ENCODE assay signal across 29 cellular contexts in the genomic region with DNA sequence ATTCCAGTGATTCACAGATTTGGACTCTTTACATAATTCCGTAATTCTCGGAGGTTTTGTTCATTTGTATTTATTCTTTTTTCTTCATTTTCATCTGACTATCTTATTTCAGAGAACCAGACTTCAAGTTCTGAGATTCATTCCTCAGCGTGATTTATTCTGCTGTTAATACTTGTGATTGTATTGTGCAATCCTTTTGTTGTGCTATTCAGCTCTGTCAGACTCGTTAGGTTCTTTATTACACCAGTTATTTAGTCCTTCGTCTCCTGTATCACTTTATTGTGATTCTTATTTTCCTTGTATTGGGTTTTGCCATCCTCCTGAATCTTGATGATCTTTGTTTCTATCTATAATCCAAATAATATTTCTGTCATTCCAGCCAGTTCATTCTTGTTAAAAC.
"Had no signal": no experiment of that assay in that cellular context is flagged by ENCODE, and none has a peak within 500 bp of the region (broad histone marks: within the 10 kb centered on the region; RNA-seq: fewer than 3 reads in every experiment).

No MANE protein-coding gene starts in this region.

- H3K27me3 ChIP-seq: stomach, suprapubic skin, testis, thyroid gland, tibial artery, tibial nerve, transverse colon, upper lobe of left lung, upper lobe of right lung, uterus, vagina had no signal

- ATAC-seq: stimulated activated effector memory CD8-positive, alpha-beta T cell treated with anti-CD3 and anti-CD28 coated beads, Interleukin-12 subunit alpha, Interleukin-12 subunit beta, amount 100 ng/mL, for 72 hours; stimulated activated memory B cell treated with anti-CD40 and anti-IgM and Interleukin-4, amounts not matched to agents 10 μg/mL and 1 μg/mL and 100 μg/mL, for 72 hours; stimulated activated naive B cell treated with anti-CD40 and anti-IgM and Interleukin-4, amounts not matched to agents 10 μg/mL and 1 μg/mL and 100 μg/mL, for 72 hours; stimulated activated naive CD8-positive, alpha-beta T cell treated with anti-CD3 and anti-CD28 coated beads, Interleukin-15, amount 100 ng/mL, for 72 hours; stimulated activated naive CD8-positive, alpha-beta T cell treated with anti-CD3 and anti-CD28 coated beads, Interleukin-15, Interleukin-2, amounts not matched to agents 100 U/mL and 50 U/mL, for 24 hours; upper lobe of right lung had no signal

- FAIRE-seq: urothelium cell line had no signal

- H3K4me1 ChIP-seq: stomach, suprapubic skin, testis, thyroid gland, tibial artery, tibial nerve, transverse colon, upper lobe of left lung, upper lobe of right lung, uterus, vagina had no signal

- H3K36me3 Mint-ChIP-seq: stimulated activated effector memory CD8-positive, alpha-beta T cell treated with anti-CD3 and anti-CD28 coated beads, Interleukin-12 subunit alpha, Interleukin-12 subunit beta, amount 100 ng/mL, for 72 hours; stimulated activated memory B cell treated with anti-CD40 and anti-IgM and Interleukin-4, amounts not matched to agents 10 μg/mL and 1 μg/mL and 100 μg/mL, for 72 hours; stimulated activated naive B cell treated with anti-CD40 and anti-IgM and Interleukin-4, amounts not matched to agents 10 μg/mL and 1 μg/mL and 100 μg/mL, for 72 hours; type B pancreatic cell had no signal

- H3K36me3 ChIP-seq: stomach, suprapubic skin, thoracic aorta, thyroid gland, tibial artery, tibial nerve, transverse colon, upper lobe of left lung, upper lobe of right lung, uterus, vagina had no signal

- H3K4me3 Mint-ChIP-seq: stimulated activated effector memory CD8-positive, alpha-beta T cell treated with anti-CD3 and anti-CD28 coated beads, Interleukin-12 subunit alpha, Interleukin-12 subunit beta, amount 100 ng/mL, for 72 hours; stimulated activated memory B cell treated with anti-CD40 and anti-IgM and Interleukin-4, amounts not matched to agents 10 μg/mL and 1 μg/mL and 100 μg/mL, for 72 hours; stimulated activated naive B cell treated with anti-CD40 and anti-IgM and Interleukin-4, amounts not matched to agents 10 μg/mL and 1 μg/mL and 100 μg/mL, for 72 hours; stimulated activated naive CD8-positive, alpha-beta T cell treated with anti-CD3 and anti-CD28 coated beads, Interleukin-15, amount 100 ng/mL, for 72 hours; stimulated activated naive CD8-positive, alpha-beta T cell treated with anti-CD3 and anti-CD28 coated beads, Interleukin-15, Interleukin-2, amounts not matched to agents 100 ng/mL and 50 ng/mL, for 24 hours; type B pancreatic cell had no signal

- H3K9me3 ChIP-seq: testis, thoracic aorta, thyroid gland, transverse colon, upper lobe of right lung, uterus had no signal

- H3K4me1 Mint-ChIP-seq: stimulated activated effector memory CD8-positive, alpha-beta T cell treated with anti-CD3 and anti-CD28 coated beads, Interleukin-12 subunit alpha, Interleukin-12 subunit beta, amount 100 ng/mL, for 72 hours; stimulated activated memory B cell treated with anti-CD40 and anti-IgM and Interleukin-4, amounts not matched to agents 10 μg/mL and 1 μg/mL and 100 μg/mL, for 72 hours; stimulated activated naive B cell treated with anti-CD40 and anti-IgM and Interleukin-4, amounts not matched to agents 10 μg/mL and 1 μg/mL and 100 μg/mL, for 72 hours; stimulated activated naive CD8-positive, alpha-beta T cell treated with anti-CD3 and anti-CD28 coated beads, Interleukin-15, amount 100 ng/mL, for 72 hours had no signal

- H3K27ac Mint-ChIP-seq: stimulated activated effector memory CD8-positive, alpha-beta T cell treated with anti-CD3 and anti-CD28 coated beads, Interleukin-12 subunit alpha, Interleukin-12 subunit beta, amount 100 ng/mL, for 72 hours; stimulated activated memory B cell treated with anti-CD40 and anti-IgM and Interleukin-4, amounts not matched to agents 10 μg/mL and 1 μg/mL and 100 μg/mL, for 72 hours; stimulated activated naive B cell treated with anti-CD40 and anti-IgM and Interleukin-4, amounts not matched to agents 10 μg/mL and 1 μg/mL and 100 μg/mL, for 72 hours; stimulated activated naive CD8-positive, alpha-beta T cell treated with anti-CD3 and anti-CD28 coated beads, Interleukin-15, amount 100 ng/mL, for 72 hours; stimulated activated naive CD8-positive, alpha-beta T cell treated with anti-CD3 and anti-CD28 coated beads, Interleukin-15, Interleukin-2, amounts not matched to agents 100 ng/mL and 50 ng/mL, for 24 hours; type B pancreatic cell had no signal

- H3K4me3 ChIP-seq: stomach, suprapubic skin, testis, thoracic aorta, thyroid gland, tibial artery, tibial nerve, transverse colon, upper lobe of left lung, upper lobe of right lung, uterus, vagina had no signal

- H3K27me3 Mint-ChIP-seq: stimulated activated memory B cell treated with anti-CD40 and anti-IgM and Interleukin-4, amounts not matched to agents 10 μg/mL and 1 μg/mL and 100 μg/mL, for 72 hours; stimulated activated naive B cell treated with anti-CD40 and anti-IgM and Interleukin-4, amounts not matched to agents 10 μg/mL and 1 μg/mL and 100 μg/mL, for 72 hours; stimulated activated naive CD8-positive, alpha-beta T cell treated with anti-CD3 and anti-CD28 coated beads, Interleukin-15, amount 100 ng/mL, for 72 hours; stimulated activated naive CD8-positive, alpha-beta T cell treated with anti-CD3 and anti-CD28 coated beads, Interleukin-15, Interleukin-2, amounts not matched to agents 100 ng/mL and 50 ng/mL, for 24 hours; type B pancreatic cell had no signal

- H3K27ac ChIP-seq: stomach, suprapubic skin, testis, thoracic aorta, thyroid gland, tibial artery, tibial nerve, transverse colon, upper lobe of left lung, upper lobe of right lung, uterus, vagina had no signal

- DNase-seq: stimulated activated CD4-positive, alpha-beta T cell treated with anti-CD3 and anti-CD28 coated beads, Interleukin-2, amount 100 ng/mL, for 48 hours; stimulated activated CD4-positive, alpha-beta T cell treated with anti-CD3 and anti-CD28 coated beads, Interleukin-4, amount 100 ng/mL, for 1 hour; stimulated activated CD4-positive, alpha-beta T cell treated with anti-CD3 and anti-CD28 coated beads, Interleukin-4, amount 100 ng/mL, for 24 hours; stimulated activated CD4-positive, alpha-beta T cell treated with anti-CD3 and anti-CD28 coated beads, Interleukin-4, amount 100 ng/mL, for 4 hours; stimulated activated CD8-positive, alpha-beta memory T cell treated with anti-CD3 and anti-CD28 coated beads, Interleukin-4, amount 100 ng/mL, for 48 hours; stimulated activated naive B cell treated with anti-CD40 and anti-IgM and Interleukin-4, amounts not matched to agents 10 μg/mL and 1 μg/mL and 100 μg/mL, for 72 hours; stimulated activated naive CD4-positive, alpha-beta T cell; stimulated activated naive CD4-positive, alpha-beta T cell treated with Interleukin-2 at 50 U/mL for 16 hours; stimulated activated naive CD8-positive, alpha-beta T cell treated with anti-CD3 and anti-CD28 coated beads, Interleukin-15, amount 100 ng/mL, for 72 hours; stimulated activated naive CD8-positive, alpha-beta T cell treated with anti-CD3 and anti-CD28 coated beads, Interleukin-15, Interleukin-2, amounts not matched to agents 100 U/mL and 50 U/mL, for 24 hours; stomach; substantia nigra; testis; thyroid gland; tibial artery; transverse colon; trophoblast cell; upper lobe of left lung; upper lobe of right lung; uterus had no signal
